In genomic region chr1:220786337-220787068, GRCh38 we compare ENCODE assay signal across 1 cellular context.
A peak's percentile ranks its signal among the peaks of the same experiment; 100 is the strongest.
TF ChIP-seq lines count a peak whose summit lies in the region.

MTARC1 (plus strand) TSS chr1:220786913; CDS start chr1:220786945, 32 bp downstream.

TF ChIP-seq in HepG2, 621 proteins besides CTCF, POLR2A, EP300 and RAD21 (continued from another document and continues in another):
- TF ChIP-seq ZXDC (CRISPR knock-in tag; IDR thresholded peaks at IDR 0.05) (0 out of 2 replicates have a peak, but pooled peaks have one; percentile 10), BHLHE40 (IDR thresholded peaks at IDR 0.05; ENCODE audit: low read length) (no peak), CREB3 (CRISPR knock-in tag; IDR thresholded peaks at IDR 0.05) (no peak), NFKB2 (CRISPR knock-in tag; IDR thresholded peaks at IDR 0.05; ENCODE audit: borderline replicate concordance) (peak; percentile 7), GTF2F1 (IDR thresholded peaks at IDR 0.05; ENCODE audit: low read length) (no peak), ARID5B (CRISPR knock-in tag; IDR thresholded peaks at IDR 0.05) (peak; percentile 54; the same call in 1 of the 2 replicates), ZNF747 (CRISPR knock-in tag; IDR thresholded peaks at IDR 0.05; ENCODE audit: borderline replicate concordance) (no peak), NR2F6 (IDR thresholded peaks at IDR 0.05) (no peak), NR2F6 (CRISPR knock-in tag; IDR thresholded peaks at IDR 0.05) (peak; percentile 45; the same call in 1 of the 2 replicates), ZHX1 (CRISPR knock-in tag; IDR thresholded peaks at IDR 0.05; ENCODE audit: low read depth) (peak; percentile 31; the same call in 1 of the 2 replicates), ZNF574 (CRISPR knock-in tag; IDR thresholded peaks at IDR 0.05) (peak; percentile 61; the same call in 1 of the 2 replicates), TFDP1 (CRISPR knock-in tag; IDR thresholded peaks at IDR 0.05; ENCODE audit: borderline replicate concordance) (peak; percentile 65; the same call in 1 of the 2 replicates), YEATS4 (CRISPR knock-in tag; IDR thresholded peaks at IDR 0.05; ENCODE audit: borderline replicate concordance) (peak; percentile 86; the same call in 1 of the 2 replicates), ETS1 (CRISPR knock-in tag; IDR thresholded peaks at IDR 0.05) (peak; percentile 36; the same call in 1 of the 2 replicates), JUNB (CRISPR knock-in tag; IDR thresholded peaks at IDR 0.05; ENCODE audit: borderline replicate concordance) (no peak), THAP7 (CRISPR knock-in tag; IDR thresholded peaks at IDR 0.05) (peak; percentile 62; the same call in 1 of the 2 replicates), ZNF512 (CRISPR knock-in tag; IDR thresholded peaks at IDR 0.05) (peak; percentile 60; the same call in 1 of the 2 replicates), TGIF2 (CRISPR knock-in tag; IDR thresholded peaks at IDR 0.05) (0 out of 2 replicates have a peak, but pooled peaks have one; percentile 51), CSRNP1 (CRISPR knock-in tag; IDR thresholded peaks at IDR 0.05) (peak; percentile 62; the same call in 1 of the 2 replicates), GPBP1L1 (CRISPR knock-in tag; IDR thresholded peaks at IDR 0.05) (no peak), ZBTB26 (CRISPR knock-in tag; IDR thresholded peaks at IDR 0.05; ENCODE audit: borderline replicate concordance) (0 out of 2 replicates have a peak, but pooled peaks have one; percentile 46), ZNF737 (CRISPR knock-in tag; IDR thresholded peaks at IDR 0.05; ENCODE audit: borderline replicate concordance) (no peak), CBFB (CRISPR knock-in tag; IDR thresholded peaks at IDR 0.05) (0 out of 2 replicates have a peak, but pooled peaks have one; percentile 28), ZNF761 (CRISPR knock-in tag; conservative IDR thresholded peaks at IDR 0.05) (peak; percentile 84; the same call in 1 of the 2 replicates), RFXANK (CRISPR knock-in tag; IDR thresholded peaks at IDR 0.05) (no peak), SP2 (CRISPR knock-in tag; IDR thresholded peaks at IDR 0.05) (peak; percentile 42), HOXA3 (CRISPR knock-in tag; IDR thresholded peaks at IDR 0.05) (peak; percentile 78), ZNF644 (CRISPR knock-in tag; IDR thresholded peaks at IDR 0.05; ENCODE audit: low read depth) (no peak), HNRNPUL1 (IDR thresholded peaks at IDR 0.05; ENCODE audit: low read depth, low read length) (no peak), JARID2 (CRISPR knock-in tag; IDR thresholded peaks at IDR 0.05; ENCODE audit: insufficient replicate concordance) (no peak)
